9 cellular contexts compared by ENCODE assay signal in genomic region chr12:65123435-65124063, GRCh38. TPM values are rescaled to one million over a fixed set of nuclear protein-coding genes. Genes with fewer than 3 reads are reported as not detected.
DNase-seq lines count a peak whose midpoint lies in the region; ATAC-seq, FAIRE-seq and TF ChIP-seq lines count a peak whose summit lies in the region.
"Had no signal": no experiment of that assay in that cellular context is flagged by ENCODE, and none has a peak within 500 bp of the region (broad histone marks: within the 10 kb centered on the region; RNA-seq: fewer than 3 reads in every experiment).

No MANE protein-coding gene starts in this region.

- H3K4me1 ChIP-seq in lower lobe of right lung, result peaks cover 6% of the 10 kb centered on the region

- TF ChIP-seq CTCF in AG10803 (conservative IDR thresholded peaks at IDR 0.05; ENCODE audit: low read length) (peak; percentile 72), GM12875 (IDR thresholded peaks at IDR 0.05; ENCODE audit: borderline replicate concordance, insufficient read depth, low read depth, low read length) (peak; percentile 34; the same call in 1 of the 2 replicates), astrocyte of the cerebellum (IDR thresholded peaks at IDR 0.05; ENCODE audit: low read depth, low read length, missing control alignments) (peak; percentile 70), lower lobe of right lung (IDR thresholded peaks at IDR 0.05) (peak; percentile 58)

- H3K9me3 ChIP-seq in lower lobe of right lung, result no peaks in the 10 kb centered on the region
- H3K9me3 ChIP-seq: thoracic aorta had no signal

- in situ Hi-C loops in astrocyte of the cerebellum (cut with HindIII; ENCODE audit: low sequenced_read_pairs), result no loop called here

- H3K36me3 ChIP-seq in lower lobe of right lung, result no peaks in the 10 kb centered on the region
- H3K36me3 ChIP-seq: thoracic aorta had no signal

- DNase-seq in AG10803 (ENCODE audit: low read depth) (peak; percentile 31), NCI-H2227 (lab: John Stamatoyannopoulos, UW; ENCODE audit: unreplicated experiment) (peak; percentile 51), astrocyte of the cerebellum (ENCODE audit: low read depth) (peak; percentile 12), lower lobe of right lung (no peak), DMS79 (lab: John Stamatoyannopoulos, UW) (no peak), GM19239 (ENCODE audit: insufficient read length, low spot score) (no peak)

- intact Hi-C loops in lower lobe of right lung (cut with DNase I), result loop anchor here (5.0 kb wide), 1 partner anchor 231 kb away; no protein-coding TSS in a partner anchor

- H3K4me3 ChIP-seq in AG10803 (ENCODE audit: low read length) (no peak overlapping the region), GM12875 (ENCODE audit: low read depth, low read length) (no peak overlapping the region), astrocyte of the cerebellum (ENCODE audit: low read depth, low read length) (no peak overlapping the region), lower lobe of right lung (no peak overlapping the region)
- H3K4me3 ChIP-seq: thoracic aorta had no signal

- H3K27me3 ChIP-seq in lower lobe of right lung (ENCODE audit: low read depth), result peaks cover 42% of the 10 kb centered on the region

- no peak for FAIRE-seq in GM19239 (lab: Jason Lieb, UNC)

- H3K27ac ChIP-seq in lower lobe of right lung, result no peak overlapping the region
- H3K27ac ChIP-seq: thoracic aorta had no signal

- ATAC-seq in lower lobe of right lung (no peak), HG03521 (IDR thresholded peaks at IDR 0.05; ENCODE audit: unreplicated experiment) (no peak)

RNA-seq across cellular contexts. Expression of gene WIF1, which starts 2.4 kb away (rescaled TPM):
- total RNA-seq in lower lobe of right lung, result 97.0 TPM
- total RNA-seq: thoracic aorta had no signal

RNA-seq across cellular contexts. Expression of gene LEMD3, which starts 45.8 kb away (rescaled TPM):
- 31.9 TPM for total RNA-seq in lower lobe of right lung

Comparison
In these comparisons a context has a peak if more than half of its experiments do, and no peak if none do; other contexts are left out.
1. DNase-seq: peak in AG10803 (single experiment), NCI-H2227 (single experiment) and astrocyte of the cerebellum (single experiment); none in lower lobe of right lung (single experiment), DMS79 (single experiment) and GM19239 (single experiment).
2. Peak in every context shown above with its lines, with median percentiles within 50 percentile points of each other: CTCF ChIP-seq.